18 cellular contexts compared by ENCODE assay signal in genomic region chr4:186934841-186935443, GRCh38.
DNase-seq lines count a peak whose midpoint lies in the region; ATAC-seq, FAIRE-seq and TF ChIP-seq lines count a peak whose summit lies in the region.
"Had no signal": no experiment of that assay in that cellular context is flagged by ENCODE, and none has a peak within 500 bp of the region (broad histone marks: within the 10 kb centered on the region; RNA-seq: fewer than 3 reads in every experiment).

No MANE protein-coding gene starts in this region.

- H3K36me3 ChIP-seq in HEK293 (ENCODE audit: control insufficient read depth in 2 of 2, insufficient read depth in 1 of 2, low read length in 2 of 2): no peaks in the 10 kb centered on the region
- no peaks in the 10 kb centered on the region for H3K36me3 ChIP-seq in PC-3 (ENCODE audit: low read depth, low read length)
- H3K36me3 ChIP-seq in pancreas: no peaks in the 10 kb centered on the region
- no peaks in the 10 kb centered on the region for H3K36me3 ChIP-seq in OCI-LY7 (ENCODE audit: insufficient read depth, low read length)
- H3K36me3 ChIP-seq: gastroesophageal sphincter, neural progenitor cell had no signal

- H3K79me2 ChIP-seq in PC-3 (ENCODE audit: low read length) (no peaks in the 10 kb centered on the region), OCI-LY7 (ENCODE audit: insufficient read depth, low read depth, low read length) (no peaks in the 10 kb centered on the region)

- H3K4me1 ChIP-seq in HEK293 (ENCODE audit: control insufficient read depth, insufficient read depth, low read length): peaks cover 2% of the 10 kb centered on the region; the same call in 1 of the 2 replicates
- peaks cover 56% of the 10 kb centered on the region for H3K4me1 ChIP-seq in PC-3 (ENCODE audit: insufficient read depth, low read length)
- H3K4me1 ChIP-seq in pancreas: peaks cover 13 to 28% (median 17%) of the 10 kb centered on the region in 3 donors
- H3K4me1 ChIP-seq in OCI-LY7 (ENCODE audit: insufficient read depth, low read length, poor library complexity, severe bottlenecking): peaks cover 8% of the 10 kb centered on the region

- H3K4me3 ChIP-seq in HEK293 (ENCODE audit: low read depth, low read length): no peak overlapping the region
- H3K4me3 ChIP-seq in PC-3 (ENCODE audit: low read length): no peak overlapping the region
- no peak overlapping the region for H3K4me3 ChIP-seq in pancreas
- no peak overlapping the region for H3K4me3 ChIP-seq in OCI-LY7 (ENCODE audit: low read depth, low read length, poor library complexity, severe bottlenecking)
- H3K4me3 ChIP-seq: gastroesophageal sphincter, neural progenitor cell, smooth muscle cell had no signal

- H3K4me2 ChIP-seq in PC-3 (ENCODE audit: low read length): peak overlapping the region; percentile 82; the same call in 1 of the 2 replicates
- H3K4me2 ChIP-seq in OCI-LY7 (ENCODE audit: low read length): no peak overlapping the region
- H3K4me2 ChIP-seq: neural progenitor cell, smooth muscle cell had no signal

- BruUV-seq in PC-3 (replicated peaks; lab: Mats Ljungman, UMichigan) (no TSS peak), OCI-LY7 (replicated peaks; lab: Mats Ljungman, UMichigan) (no TSS peak)

- H3K9me3 ChIP-seq in HEK293 (ENCODE audit: control insufficient read depth, insufficient read depth, low read depth, low read length): no peaks in the 10 kb centered on the region
- H3K9me3 ChIP-seq in PC-3 (ENCODE audit: low read length): no peaks in the 10 kb centered on the region
- H3K9me3 ChIP-seq in pancreas: no peaks in the 10 kb centered on the region
- H3K9me3 ChIP-seq in OCI-LY7 (ENCODE audit: low read length): no peaks in the 10 kb centered on the region
- H3K9me3 ChIP-seq: gastroesophageal sphincter had no signal

- H4K20me1 ChIP-seq in PC-3 (ENCODE audit: low read length) (no peaks in the 10 kb centered on the region), OCI-LY7 (ENCODE audit: insufficient read depth, low read length) (no peaks in the 10 kb centered on the region)

- peaks cover 7% of the 10 kb centered on the region for H3F3A ChIP-seq in PC-3 (ENCODE audit: low read length, unreplicated experiment)

- CTCF ChIA-PET in HEK293 (lab: Yijun Ruan, JAX): interaction anchor here (0.8 kb wide), 1 partner anchor 638 kb away, joined by 3 read pairs; no protein-coding TSS in a partner anchor
- CTCF ChIA-PET in PC-3 (lab: Charles Lee): no interaction called here
- CTCF ChIA-PET in OCI-LY7 (lab: Charles Lee; ENCODE audit: unreplicated experiment): no interaction called here

- ATAC-seq in PC-3: no peak
- ATAC-seq in esophagus mucosa: peak; percentile 45
- no peak for ATAC-seq in pancreas
- ATAC-seq: gastroesophageal sphincter, left cardiac atrium had no signal

- peak; percentile 57 for DNase-seq in PC-3
- DNase-seq in pancreas: no peak
- DNase-seq in OCI-LY7 (ENCODE audit: low spot score): no peak
- DNase-seq in activated CD8-positive, alpha-beta memory T cell treated with anti-CD3 and anti-CD28 coated beads, Interleukin-2, amount 50 U/mL, for 4 hours: no peak
- no peak for DNase-seq in stimulated activated CD4-positive, alpha-beta T cell treated with anti-CD3 and anti-CD28 coated beads, Interleukin-4, amount 100 ng/mL, for 24 hours
- DNase-seq in posterior vena cava (ENCODE audit: low spot score): no peak
- DNase-seq: activated CD4-positive, CD25-positive, alpha-beta regulatory T cell; activated T-cell treated with anti-CD3 and anti-CD28 coated beads, Interleukin-2, amount 50 U/mL, for 48 hours; aorta; left cardiac atrium; NCI-H1694; stimulated activated CD4-positive, alpha-beta T cell treated with anti-CD3 and anti-CD28 coated beads, Interleukin-2, amount 100 ng/mL, for 48 hours; T-helper 9 cell had no signal

- POLR2A ChIA-PET in HEK293 (lab: Yijun Ruan, JAX): no interaction called here
- POLR2A ChIA-PET in PC-3 (lab: Charles Lee; ENCODE audit: unreplicated experiment): no interaction called here
- POLR2A ChIA-PET in OCI-LY7 (lab: Charles Lee): no interaction called here

- intact Hi-C loops in PC-3 (cut with micrococcal nuclease): loop anchor here (5.0 to 10.0 kb wide), 3 partner anchors 153 to 540 kb away; no protein-coding TSS in a partner anchor
- intact Hi-C loops in pancreas (cut with DNase I): loop anchor here in 1 of 3 donors (5.0 kb wide), 1 partner anchor 208 kb away; no protein-coding TSS in a partner anchor
- intact Hi-C loops in OCI-LY7 (cut with micrococcal nuclease; ENCODE audit: unreplicated experiment): no loop called here
- intact Hi-C loops in posterior vena cava (cut with DNase I): loop anchor here in 1 of 2 donors (10.0 kb wide), 1 partner anchor 270 kb away; no protein-coding TSS in a partner anchor

- no peak overlapping the region for H3K9ac ChIP-seq in PC-3 (ENCODE audit: low read length)
- H3K9ac ChIP-seq: neural progenitor cell had no signal

- H2AFZ ChIP-seq in PC-3 (ENCODE audit: low read length): no peak overlapping the region
- no peak overlapping the region for H2AFZ ChIP-seq in OCI-LY7 (ENCODE audit: low read length)
- H2AFZ ChIP-seq: neural progenitor cell had no signal

- peak; percentile 51 for FAIRE-seq in pancreas (lab: Jason Lieb, UNC)

- WGBS in pancreas, 2 donors: 97% methylated on average over 8 of the region's 8 CpGs

- H3K27ac ChIP-seq in HEK293 (ENCODE audit: extremely low read depth, low read depth, low read length) (no peak overlapping the region), PC-3 (ENCODE audit: low read length) (peak overlapping the region; percentile 92), pancreas (peak overlapping the region in 1 of 4 donors; percentile 78), OCI-LY7 (ENCODE audit: low read depth, low read length, poor library complexity, severe bottlenecking) (no peak overlapping the region)
- H3K27ac ChIP-seq: gastroesophageal sphincter, neural progenitor cell had no signal

- TF ChIP-seq CTCF in HEK293 (tag by site-specific recombination; IDR thresholded peaks at IDR 0.05) (no peak), PC-3 (conservative IDR thresholded peaks at IDR 0.05; ENCODE audit: low read depth, low read length) (no peak), pancreas (IDR thresholded peaks at IDR 0.05) (no peak), OCI-LY7 (conservative IDR thresholded peaks at IDR 0.05; ENCODE audit: low read length) (no peak)

- H3K27me3 ChIP-seq in PC-3 (ENCODE audit: low read length) (no peaks in the 10 kb centered on the region), pancreas (no peaks in the 10 kb centered on the region)
- H3K27me3 ChIP-seq: gastroesophageal sphincter, neural progenitor cell had no signal

- no peaks in the 10 kb centered on the region for H3K9me2 ChIP-seq in PC-3 (replicated peaks; ENCODE audit: low read length)
- H3K9me2 ChIP-seq in OCI-LY7 (ENCODE audit: insufficient read depth, low read length): no peaks in the 10 kb centered on the region

TF ChIP-seq in HEK293, 187 proteins besides CTCF, POLR2A, EP300 and RAD21:
- no peak for TF ChIP-seq TRIM28 (IDR thresholded peaks at IDR 0.05; ENCODE audit: borderline replicate concordance, low read length)
- 0 out of 2 replicates have a peak, but pooled peaks have one; percentile 27 for TF ChIP-seq ZFP3 (tag by site-specific recombination; IDR thresholded peaks at IDR 0.05; ENCODE audit: low read depth)
- no peak for TF ChIP-seq ZSCAN4 (tag by site-specific recombination; IDR thresholded peaks at IDR 0.05)
- TF ChIP-seq PRDM1 (tag by site-specific recombination; IDR thresholded peaks at IDR 0.05): no peak
- TF ChIP-seq ZNF514 (tag by site-specific recombination; IDR thresholded peaks at IDR 0.05): no peak
- TF ChIP-seq ZNF416 (tag by site-specific recombination; IDR thresholded peaks at IDR 0.05): no peak
- no peak for TF ChIP-seq ZNF114 (tag by site-specific recombination; IDR thresholded peaks at IDR 0.05)
- no peak for TF ChIP-seq ZNF544 (tag by site-specific recombination; IDR thresholded peaks at IDR 0.05)
